Comparison of ENCODE assay signal across 35 cellular contexts in genomic region chr5:161201558-161201957, GRCh38.
"Had no signal": no experiment of that assay in that cellular context is flagged by ENCODE, and none has a peak within 500 bp of the region (broad histone marks: within the 10 kb centered on the region; RNA-seq: fewer than 3 reads in every experiment).

No MANE protein-coding gene starts in this region.

- DNase-seq: Karpas-422, Kasumi-1, MG63, MM.1S, MV-4-11, NCI-H1048, NCI-H1092, NCI-H1092 treated with DMSO at 0.1 percent for 48 hours, NCI-H1105, NCI-H1105 treated with DMSO at 0.1 percent for 48 hours, NCI-H1417, NCI-H1417 treated with DMSO at 0.1 percent for 48 hours, NCI-H1436, NCI-H1436 treated with DMSO at 0.1 percent for 48 hours, NCI-H146, NCI-H1694, NCI-H1694 treated with DMSO at 0.1 percent for 48 hours, NCI-H187, NCI-H187 treated with DMSO at 0.1 percent for 48 hours, NCI-H1930, NCI-H2029, NCI-H2029 treated with DMSO at 0.1 percent for 48 hours, NCI-H2081, NCI-H2081 treated with DMSO at 0.1 percent for 48 hours, NCI-H2107, NCI-H2171, NCI-H2171 treated with DMSO at 0.1 percent for 48 hours, NCI-H2227 treated with DMSO at 0.1 percent for 48 hours, NCI-H226, NCI-H345, NCI-H446, NCI-H446 treated with DMSO at 0.1 percent for 48 hours, NCI-H510A, NCI-H510A treated with DMSO at 0.1 percent for 48 hours, NCI-H524 had no signal

- H3K4me3 ChIP-seq: MG63 had no signal

- H3K36me3 ChIP-seq: MG63 had no signal

- H3K27me3 ChIP-seq: MG63 had no signal
